In the genomic region with DNA sequence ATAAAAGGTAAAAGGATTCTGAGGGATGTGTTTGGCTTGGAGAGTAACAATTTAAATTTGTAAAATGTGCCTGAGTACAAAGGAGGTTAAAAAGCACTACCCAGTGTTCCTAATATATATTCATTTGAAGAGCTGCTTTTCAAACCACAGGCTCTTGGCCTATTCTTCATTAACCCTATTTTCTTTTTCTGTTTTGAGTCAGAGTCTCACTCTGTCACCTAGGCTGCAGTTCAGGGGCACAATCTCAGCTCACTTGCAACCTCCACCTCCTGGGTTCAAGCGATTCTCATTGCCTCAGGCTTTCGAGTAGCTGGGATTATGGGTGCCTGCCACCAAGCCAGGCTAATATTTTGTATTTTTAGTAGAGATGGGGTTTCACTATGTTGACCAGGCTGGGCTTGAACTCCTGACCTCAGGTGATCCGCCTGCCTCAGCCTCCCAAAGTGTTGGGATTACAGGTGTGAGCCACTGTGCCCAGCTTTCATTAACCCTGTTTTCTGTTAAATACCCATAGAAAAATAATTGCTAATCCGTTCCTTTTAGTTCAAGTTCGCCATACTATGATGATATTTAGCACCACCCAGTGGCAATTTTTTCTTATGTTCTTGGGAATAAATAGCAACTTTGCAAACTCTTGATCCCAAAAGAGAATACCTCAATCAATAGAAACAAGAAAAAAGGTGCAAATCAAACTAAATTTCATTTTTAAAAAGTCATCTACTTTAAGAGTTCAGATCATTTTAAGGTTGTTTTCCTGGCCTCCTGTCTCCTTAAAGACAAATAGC, we compare ENCODE assay signal across 8 cellular contexts. TPM values are rescaled to one million over a fixed set of nuclear protein-coding genes. Genes with fewer than 3 reads are reported as not detected.
A peak's percentile ranks its signal among the peaks of the same experiment; 100 is the strongest.
DNase-seq lines count a peak whose midpoint lies in the region; ATAC-seq and TF ChIP-seq lines count a peak whose summit lies in the region.

No MANE protein-coding gene starts in this region.

- H3K36me3 Mint-ChIP-seq in neural crest cell (ENCODE audit: low read depth), result peaks cover 20% of the 10 kb centered on the region
- H3K36me3 Mint-ChIP-seq in CD14-positive monocyte, result peaks cover 40 to 53% of the 10 kb centered on the region in 2 donors
- H3K36me3 Mint-ChIP-seq in activated T-cell treated with anti-CD3 and anti-CD28 coated beads, Interleukin-2, amount 50 U/mL, for 4 hours (ENCODE audit: insufficient read depth), result peaks cover 31% of the 10 kb centered on the region

- peak; percentile 45 for DNase-seq in DMS53 (lab: John Stamatoyannopoulos, UW)
- no peak for DNase-seq in DMS53 treated with DMSO at 0.1 percent for 48 hours (lab: John Stamatoyannopoulos, UW; ENCODE audit: unreplicated experiment)
- DNase-seq in neural crest cell (ENCODE audit: low read depth, low spot score), result no peak
- no peak for DNase-seq in cerebellum (ENCODE audit: low spot score)
- no peak for DNase-seq in CD14-positive monocyte (ENCODE audit: low spot score)
- no peak for DNase-seq in activated T-cell treated with anti-CD3 and anti-CD28 coated beads, Interleukin-2, amount 50 U/mL, for 4 hours

- H3F3A ChIP-seq in OCI-LY1 (ENCODE audit: insufficient read depth, low read length), result no peaks in the 10 kb centered on the region

- no peaks in the 10 kb centered on the region for H4K20me1 ChIP-seq in OCI-LY1 (ENCODE audit: insufficient read depth, low read length)

- H3K9me3 Mint-ChIP-seq in neural crest cell (no peaks in the 10 kb centered on the region), CD14-positive monocyte (peaks cover 0 to 7% (median 0%) of the 10 kb centered on the region in 7 donors)
- H3K9me3 Mint-ChIP-seq in activated T-cell treated with anti-CD3 and anti-CD28 coated beads, Interleukin-2, amount 50 U/mL, for 4 hours, result peaks cover 4% of the 10 kb centered on the region

- H3K27ac ChIP-seq in OCI-LY1 (ENCODE audit: low read depth, low read length, poor library complexity, severe bottlenecking), result no peak overlapping the region

- no peaks in the 10 kb centered on the region for H3K27me3 ChIP-seq in OCI-LY1 (ENCODE audit: insufficient read depth, low read length)

- no peak overlapping the region for H3K4me2 ChIP-seq in OCI-LY1 (ENCODE audit: low read length)

- peak; percentile 73 for ATAC-seq in GM21737 (IDR thresholded peaks at IDR 0.05; ENCODE audit: unreplicated experiment)
- no peak for ATAC-seq in activated T-cell treated with anti-CD3 and anti-CD28 coated beads, Interleukin-2, amount 50 U/mL, for 4 hours

- H3K27ac Mint-ChIP-seq in neural crest cell (ENCODE audit: unreplicated experiment) (no peak overlapping the region), CD14-positive monocyte (no peak overlapping the region)

- intact Hi-C loops in CD14-positive monocyte (cut with micrococcal nuclease), result no loop called here

- H3K9me3 ChIP-seq in OCI-LY1 (ENCODE audit: low read length), result no peaks in the 10 kb centered on the region

- H3K9me2 ChIP-seq in OCI-LY1 (ENCODE audit: low read depth, low read length), result no peaks in the 10 kb centered on the region

- H3K36me3 ChIP-seq in OCI-LY1 (ENCODE audit: insufficient read depth, low read length), result peaks cover 29% of the 10 kb centered on the region

- no peak overlapping the region for H3K4me3 ChIP-seq in OCI-LY1 (ENCODE audit: low read depth, low read length, poor library complexity, severe bottlenecking)

- no peak overlapping the region for H2AFZ ChIP-seq in OCI-LY1 (ENCODE audit: low read length)

- no peaks in the 10 kb centered on the region for H3K4me1 ChIP-seq in OCI-LY1 (ENCODE audit: insufficient read depth, low read length, severe bottlenecking)

- no peak overlapping the region for H3K4me3 Mint-ChIP-seq in neural crest cell
- H3K4me3 Mint-ChIP-seq in CD14-positive monocyte, result no peak overlapping the region
- H3K4me3 Mint-ChIP-seq in activated T-cell treated with anti-CD3 and anti-CD28 coated beads, Interleukin-2, amount 50 U/mL, for 4 hours, result no peak overlapping the region

- no peaks in the 10 kb centered on the region for H3K79me2 ChIP-seq in OCI-LY1 (ENCODE audit: insufficient read depth, low read length)

- H3K27me3 Mint-ChIP-seq in neural crest cell (ENCODE audit: low read depth), result no peaks in the 10 kb centered on the region
- H3K27me3 Mint-ChIP-seq in CD14-positive monocyte (ENCODE audit: low read depth in 3 of 3), result peaks cover 0 to 2% (median 0%) of the 10 kb centered on the region in 3 donors
- H3K27me3 Mint-ChIP-seq in activated T-cell treated with anti-CD3 and anti-CD28 coated beads, Interleukin-2, amount 50 U/mL, for 4 hours (ENCODE audit: low read depth), result no peaks in the 10 kb centered on the region

- no peak overlapping the region for H3K9ac ChIP-seq in OCI-LY1 (ENCODE audit: low read length)

- TF ChIP-seq CTCF in OCI-LY1 (IDR thresholded peaks at IDR 0.05; ENCODE audit: low read length) (peak; percentile 18; the same call in 1 of the 2 replicates), neural crest cell (conservative IDR thresholded peaks at IDR 0.05) (peak; percentile 42), CD14-positive monocyte (IDR thresholded peaks at IDR 0.05) (no peak)

- no peaks in the 10 kb centered on the region for H3K4me1 Mint-ChIP-seq in neural crest cell
- H3K4me1 Mint-ChIP-seq in CD14-positive monocyte, result peaks cover 11% of the 10 kb centered on the region
- peaks cover 21% of the 10 kb centered on the region for H3K4me1 Mint-ChIP-seq in activated T-cell treated with anti-CD3 and anti-CD28 coated beads, Interleukin-2, amount 50 U/mL, for 4 hours (ENCODE audit: low read depth)

RNA-seq across cellular contexts. Expression of gene ZBTB8OS, which starts 30.5 kb away (rescaled TPM):
- total RNA-seq in neural crest cell (49.1 and 53.1 TPM in 2 replicates), cerebellum (34.2 TPM)
- 10 to 100 TPM; 83.3 to 85.6 TPM for polyA plus RNA-seq in CD14-positive monocyte
- total RNA-seq in activated T-cell treated with anti-CD3 and anti-CD28 coated beads, Interleukin-2, amount 50 U/mL, for 4 hours, result 10 to 100 TPM; 54.2 to 66.4 (median 54.6) TPM

RNA-seq across cellular contexts. Expression of gene RBBP4, which starts 31.1 kb away (rescaled TPM):
- total RNA-seq in neural crest cell (492 and 494 TPM in 2 replicates), cerebellum (145 TPM)
- 100 to 1,000 TPM; 274 to 307 TPM for polyA plus RNA-seq in CD14-positive monocyte
- total RNA-seq in activated T-cell treated with anti-CD3 and anti-CD28 coated beads, Interleukin-2, amount 50 U/mL, for 4 hours, result 100 to 1,000 TPM; 243 to 248 (median 243) TPM
